In genomic region chr1:43529206-43529731, GRCh38 we compare ENCODE assay signal across 8 cellular contexts. TPM values are rescaled to one million over a fixed set of nuclear protein-coding genes. Genes with fewer than 3 reads are reported as not detected.
DNase-seq lines count a peak whose midpoint lies in the region; ATAC-seq, FAIRE-seq and TF ChIP-seq lines count a peak whose summit lies in the region.

No MANE protein-coding gene starts in this region.

- peaks cover 6% of the 10 kb centered on the region for H4K20me1 ChIP-seq in keratinocyte (ENCODE audit: control insufficient read depth, extremely low read depth, insufficient read depth, low read length)

- H3K36me3 Mint-ChIP-seq in activated B cell treated with CpG ODN at 0.5 μM for 24 hours (ENCODE audit: low read depth) = peaks cover 2% of the 10 kb centered on the region

- H3K27ac ChIP-seq in keratinocyte (ENCODE audit: control insufficient read depth, insufficient read depth, low read length) = peak overlapping the region; percentile 5

- H3K27me3 ChIP-seq in keratinocyte (ENCODE audit: control insufficient read depth, extremely low read depth, insufficient read depth, low read length) = no peaks in the 10 kb centered on the region

- dilution Hi-C loops in keratinocyte (cut with MboI; ENCODE audit: extremely low pct_ligation_motif_present, low sequenced_read_pairs) = no loop called here

- H3K4me3 ChIP-seq in cardiac fibroblast (replicated peaks in 1 of 2; ENCODE audit: low read depth in 2 of 2, low read length in 2 of 2) (no peak overlapping the region), keratinocyte (ENCODE audit: control insufficient read depth in 2 of 3, extremely low read depth in 1 of 3, insufficient read depth in 2 of 3, low read depth in 1 of 3, low read length in 3 of 3) (no peak overlapping the region)

- peaks cover 42% of the 10 kb centered on the region for H3K4me1 ChIP-seq in keratinocyte (ENCODE audit: control insufficient read depth, extremely low read depth, insufficient read depth, low read length)

- H2AFZ ChIP-seq in keratinocyte (ENCODE audit: control insufficient read depth, low read length) = no peak overlapping the region

- peak; percentile 70 for ATAC-seq in activated B cell treated with CpG ODN at 0.5 μM for 24 hours (ENCODE audit: low read depth)
- no peak for ATAC-seq in HG03354 (IDR thresholded peaks at IDR 0.05; ENCODE audit: poor library complexity, severe bottlenecking, unreplicated experiment)

- peak; percentile 84 for FAIRE-seq in H54 (lab: Jason Lieb, UNC)
- FAIRE-seq in keratinocyte (lab: Jason Lieb, UNC) = peak; percentile 100

- intact Hi-C loops in activated B cell treated with CpG ODN at 0.5 μM for 24 hours (cut with micrococcal nuclease) = loop anchor here (1.0 to 5.0 kb wide), 7 partner anchors 123 to 518 kb away; partner anchors contain the start of gene KDM4A

- no peak overlapping the region for H3K27ac Mint-ChIP-seq in activated B cell treated with CpG ODN at 0.5 μM for 24 hours

- peak; percentile 89 for DNase-seq in AG08395 (ENCODE audit: low spot score)
- peak; percentile 77 for DNase-seq in H54 (ENCODE audit: insufficient read length, low spot score)
- peak; percentile 79 for DNase-seq in NCI-H345 treated with DMSO at 0.1 percent for 48 hours (lab: John Stamatoyannopoulos, UW; ENCODE audit: unreplicated experiment)
- DNase-seq in activated B cell treated with CpG ODN at 0.5 μM for 24 hours = peak; percentile 65
- DNase-seq in cardiac fibroblast (ENCODE audit: low read depth in 2 of 2) = peak; percentile 90 to 91
- DNase-seq in keratinocyte (ENCODE audit: low read depth, low spot score) = peak; percentile 82
- peak; percentile 53 to 72 for DNase-seq in stimulated activated CD4-positive, alpha-beta T cell treated with anti-CD3 and anti-CD28 coated beads, Interleukin-1b, Interleukin-23, amount 100 ng/mL, for 1 hour (ENCODE audit: low read depth in 2 of 2)

- peaks cover 0 to 2% of the 10 kb centered on the region in 2 experiments for H3K36me3 ChIP-seq in keratinocyte (ENCODE audit: control insufficient read depth in 2 of 2, extremely low read depth in 1 of 2, insufficient read depth in 2 of 2, low read length in 2 of 2)

- H3K9me1 ChIP-seq in keratinocyte (ENCODE audit: control insufficient read depth, extremely low read depth, insufficient read depth, low read length) = no peaks in the 10 kb centered on the region

- peak overlapping the region; percentile 72 for H3K4me2 ChIP-seq in keratinocyte (ENCODE audit: control insufficient read depth, extremely low read depth, insufficient read depth, low read depth, low read length)

- CTCF ChIA-PET in activated B cell treated with CpG ODN at 0.5 μM for 24 hours (lab: Charles Lee) = interaction anchor here (0.7 to 5.4 kb wide), 5 partner anchors 13 to 518 kb away, joined by 3 to 34 read pairs (median 4); partner anchors contain the start of gene ARTN

- peaks cover 42% of the 10 kb centered on the region for H3K27me3 Mint-ChIP-seq in activated B cell treated with CpG ODN at 0.5 μM for 24 hours

- no peaks in the 10 kb centered on the region for H3K9me3 ChIP-seq in keratinocyte (ENCODE audit: control insufficient read depth, low read depth, low read length)

- no peak overlapping the region for H3K9ac ChIP-seq in keratinocyte (ENCODE audit: control insufficient read depth, extremely low read depth, insufficient read depth, low read length)

- TF ChIP-seq POLR2A in H54 (IDR thresholded peaks at IDR 0.05; ENCODE audit: low read depth, low read length) = no peak

- peaks cover 31% of the 10 kb centered on the region for H3K79me2 ChIP-seq in keratinocyte (ENCODE audit: control insufficient read depth, insufficient read depth, low read length)

- POLR2A ChIA-PET in activated B cell treated with CpG ODN at 0.5 μM for 24 hours (lab: Charles Lee) = no interaction called here

- TF ChIP-seq CTCF in activated B cell treated with CpG ODN at 0.5 μM for 24 hours (IDR thresholded peaks at IDR 0.05) = peak; percentile 87
- peak; percentile 95 for TF ChIP-seq CTCF in cardiac fibroblast (IDR thresholded peaks at IDR 0.05; ENCODE audit: low read depth, low read length)
- TF ChIP-seq CTCF in keratinocyte (optimal IDR thresholded peaks at IDR 0.05 in 1 of 3, IDR thresholded peaks at IDR 0.05 in 1 of 3, conservative IDR thresholded peaks at IDR 0.05 in 1 of 3; ENCODE audit: extremely low read depth in 1 of 3, insufficient read depth in 2 of 3, low read length in 3 of 3) = peak; percentile 86 to 99 (median 97)

- H3K4me1 Mint-ChIP-seq in activated B cell treated with CpG ODN at 0.5 μM for 24 hours = peaks cover 12% of the 10 kb centered on the region

- no peaks in the 10 kb centered on the region for H3K9me3 Mint-ChIP-seq in activated B cell treated with CpG ODN at 0.5 μM for 24 hours

- peak overlapping the region; percentile 50 for H3K4me3 Mint-ChIP-seq in activated B cell treated with CpG ODN at 0.5 μM for 24 hours

RNA-seq across cellular contexts. Expression of gene PTPRF, which starts 1.4 kb away (rescaled TPM):
- total RNA-seq in activated B cell treated with CpG ODN at 0.5 μM for 24 hours = 0.10 TPM in 1 of 2 replicates, not detected in the other
- 161 to 204 TPM (median 198 TPM) in 3 replicates for polyA plus RNA-seq in keratinocyte
- polyA plus RNA-seq in keratinocyte (2011; ENCODE audit: low read depth) = 47.7 TPM
- 67.3 and 89.8 TPM in 2 replicates for polyA plus RNA-seq in keratinocyte (2011; cell fraction: cytosol; rRNA removed)
- 456 and 469 TPM in 2 replicates for polyA plus RNA-seq in keratinocyte (2011; cell fraction: nucleus; rRNA removed)
- polyA plus RNA-seq in keratinocyte (2012; ENCODE audit: low replicate concordance) = 140 and 276 TPM in 2 replicates
- polyA minus RNA-seq in keratinocyte = 497 to 995 TPM (median 539 TPM) in 3 replicates
- polyA minus RNA-seq in keratinocyte (2011; cell fraction: cytosol; rRNA and poly(A)+ RNA removed) = 232 TPM
- 824 and 949 TPM in 2 replicates for polyA minus RNA-seq in keratinocyte (2011; cell fraction: nucleus; rRNA and poly(A)+ RNA removed)
